ENCODE assay signal across 1 cellular context in genomic region chr16:2148714-2149629, GRCh38.
TF ChIP-seq lines count a peak whose summit lies in the region.

No MANE protein-coding gene starts in this region.

TF ChIP-seq in H1, 55 proteins besides CTCF, POLR2A, EP300 and RAD21:
- TF ChIP-seq TAF1 (IDR thresholded peaks at IDR 0.05; ENCODE audit: low read depth, low read length) (no peak), POLR2AphosphoS5 (IDR thresholded peaks at IDR 0.05; ENCODE audit: low read depth, low read length) (0 out of 2 replicates have a peak, but pooled peaks have one; percentile 76), KDM4A (IDR thresholded peaks at IDR 0.05; ENCODE audit: low read depth, low read length, severe bottlenecking) (peak; percentile 61), ATF2 (IDR thresholded peaks at IDR 0.05; ENCODE audit: low read length) (no peak), CREB1 (IDR thresholded peaks at IDR 0.05) (no peak), PHF8 (conservative IDR thresholded peaks at IDR 0.05; ENCODE audit: low read depth, low read length) (peak; percentile 38; the same call in 1 of the 2 replicates), SAP30 (IDR thresholded peaks at IDR 0.05; ENCODE audit: insufficient read depth, insufficient replicate concordance, low read length) (no peak), SP4 (IDR thresholded peaks at IDR 0.05; ENCODE audit: low read length) (no peak), SRF (IDR thresholded peaks at IDR 0.05; ENCODE audit: low read depth, low read length) (no peak), SUZ12 (IDR thresholded peaks at IDR 0.05; ENCODE audit: low read length) (no peak), SP1 (IDR thresholded peaks at IDR 0.05; ENCODE audit: low read depth, low read length) (no peak), SIX5 (IDR thresholded peaks at IDR 0.05; ENCODE audit: low read depth, low read length) (no peak), TBP (IDR thresholded peaks at IDR 0.05; ENCODE audit: low read depth, low read length) (no peak), BRCA1 (IDR thresholded peaks at IDR 0.05; ENCODE audit: low read depth, low read length) (no peak), YY1 (IDR thresholded peaks at IDR 0.05; ENCODE audit: low read depth, low read length) (no peak)
- TF ChIP-seq, protein P1, sequence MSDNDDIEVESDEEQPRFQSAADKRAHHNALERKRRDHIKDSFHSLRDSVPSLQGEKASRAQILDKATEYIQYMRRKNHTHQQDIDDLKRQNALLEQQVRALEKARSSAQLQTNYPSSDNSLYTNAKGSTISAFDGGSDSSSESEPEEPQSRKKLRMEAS (IDR thresholded peaks at IDR 0.05): no peak
- TF ChIP-seq, protein P2, sequence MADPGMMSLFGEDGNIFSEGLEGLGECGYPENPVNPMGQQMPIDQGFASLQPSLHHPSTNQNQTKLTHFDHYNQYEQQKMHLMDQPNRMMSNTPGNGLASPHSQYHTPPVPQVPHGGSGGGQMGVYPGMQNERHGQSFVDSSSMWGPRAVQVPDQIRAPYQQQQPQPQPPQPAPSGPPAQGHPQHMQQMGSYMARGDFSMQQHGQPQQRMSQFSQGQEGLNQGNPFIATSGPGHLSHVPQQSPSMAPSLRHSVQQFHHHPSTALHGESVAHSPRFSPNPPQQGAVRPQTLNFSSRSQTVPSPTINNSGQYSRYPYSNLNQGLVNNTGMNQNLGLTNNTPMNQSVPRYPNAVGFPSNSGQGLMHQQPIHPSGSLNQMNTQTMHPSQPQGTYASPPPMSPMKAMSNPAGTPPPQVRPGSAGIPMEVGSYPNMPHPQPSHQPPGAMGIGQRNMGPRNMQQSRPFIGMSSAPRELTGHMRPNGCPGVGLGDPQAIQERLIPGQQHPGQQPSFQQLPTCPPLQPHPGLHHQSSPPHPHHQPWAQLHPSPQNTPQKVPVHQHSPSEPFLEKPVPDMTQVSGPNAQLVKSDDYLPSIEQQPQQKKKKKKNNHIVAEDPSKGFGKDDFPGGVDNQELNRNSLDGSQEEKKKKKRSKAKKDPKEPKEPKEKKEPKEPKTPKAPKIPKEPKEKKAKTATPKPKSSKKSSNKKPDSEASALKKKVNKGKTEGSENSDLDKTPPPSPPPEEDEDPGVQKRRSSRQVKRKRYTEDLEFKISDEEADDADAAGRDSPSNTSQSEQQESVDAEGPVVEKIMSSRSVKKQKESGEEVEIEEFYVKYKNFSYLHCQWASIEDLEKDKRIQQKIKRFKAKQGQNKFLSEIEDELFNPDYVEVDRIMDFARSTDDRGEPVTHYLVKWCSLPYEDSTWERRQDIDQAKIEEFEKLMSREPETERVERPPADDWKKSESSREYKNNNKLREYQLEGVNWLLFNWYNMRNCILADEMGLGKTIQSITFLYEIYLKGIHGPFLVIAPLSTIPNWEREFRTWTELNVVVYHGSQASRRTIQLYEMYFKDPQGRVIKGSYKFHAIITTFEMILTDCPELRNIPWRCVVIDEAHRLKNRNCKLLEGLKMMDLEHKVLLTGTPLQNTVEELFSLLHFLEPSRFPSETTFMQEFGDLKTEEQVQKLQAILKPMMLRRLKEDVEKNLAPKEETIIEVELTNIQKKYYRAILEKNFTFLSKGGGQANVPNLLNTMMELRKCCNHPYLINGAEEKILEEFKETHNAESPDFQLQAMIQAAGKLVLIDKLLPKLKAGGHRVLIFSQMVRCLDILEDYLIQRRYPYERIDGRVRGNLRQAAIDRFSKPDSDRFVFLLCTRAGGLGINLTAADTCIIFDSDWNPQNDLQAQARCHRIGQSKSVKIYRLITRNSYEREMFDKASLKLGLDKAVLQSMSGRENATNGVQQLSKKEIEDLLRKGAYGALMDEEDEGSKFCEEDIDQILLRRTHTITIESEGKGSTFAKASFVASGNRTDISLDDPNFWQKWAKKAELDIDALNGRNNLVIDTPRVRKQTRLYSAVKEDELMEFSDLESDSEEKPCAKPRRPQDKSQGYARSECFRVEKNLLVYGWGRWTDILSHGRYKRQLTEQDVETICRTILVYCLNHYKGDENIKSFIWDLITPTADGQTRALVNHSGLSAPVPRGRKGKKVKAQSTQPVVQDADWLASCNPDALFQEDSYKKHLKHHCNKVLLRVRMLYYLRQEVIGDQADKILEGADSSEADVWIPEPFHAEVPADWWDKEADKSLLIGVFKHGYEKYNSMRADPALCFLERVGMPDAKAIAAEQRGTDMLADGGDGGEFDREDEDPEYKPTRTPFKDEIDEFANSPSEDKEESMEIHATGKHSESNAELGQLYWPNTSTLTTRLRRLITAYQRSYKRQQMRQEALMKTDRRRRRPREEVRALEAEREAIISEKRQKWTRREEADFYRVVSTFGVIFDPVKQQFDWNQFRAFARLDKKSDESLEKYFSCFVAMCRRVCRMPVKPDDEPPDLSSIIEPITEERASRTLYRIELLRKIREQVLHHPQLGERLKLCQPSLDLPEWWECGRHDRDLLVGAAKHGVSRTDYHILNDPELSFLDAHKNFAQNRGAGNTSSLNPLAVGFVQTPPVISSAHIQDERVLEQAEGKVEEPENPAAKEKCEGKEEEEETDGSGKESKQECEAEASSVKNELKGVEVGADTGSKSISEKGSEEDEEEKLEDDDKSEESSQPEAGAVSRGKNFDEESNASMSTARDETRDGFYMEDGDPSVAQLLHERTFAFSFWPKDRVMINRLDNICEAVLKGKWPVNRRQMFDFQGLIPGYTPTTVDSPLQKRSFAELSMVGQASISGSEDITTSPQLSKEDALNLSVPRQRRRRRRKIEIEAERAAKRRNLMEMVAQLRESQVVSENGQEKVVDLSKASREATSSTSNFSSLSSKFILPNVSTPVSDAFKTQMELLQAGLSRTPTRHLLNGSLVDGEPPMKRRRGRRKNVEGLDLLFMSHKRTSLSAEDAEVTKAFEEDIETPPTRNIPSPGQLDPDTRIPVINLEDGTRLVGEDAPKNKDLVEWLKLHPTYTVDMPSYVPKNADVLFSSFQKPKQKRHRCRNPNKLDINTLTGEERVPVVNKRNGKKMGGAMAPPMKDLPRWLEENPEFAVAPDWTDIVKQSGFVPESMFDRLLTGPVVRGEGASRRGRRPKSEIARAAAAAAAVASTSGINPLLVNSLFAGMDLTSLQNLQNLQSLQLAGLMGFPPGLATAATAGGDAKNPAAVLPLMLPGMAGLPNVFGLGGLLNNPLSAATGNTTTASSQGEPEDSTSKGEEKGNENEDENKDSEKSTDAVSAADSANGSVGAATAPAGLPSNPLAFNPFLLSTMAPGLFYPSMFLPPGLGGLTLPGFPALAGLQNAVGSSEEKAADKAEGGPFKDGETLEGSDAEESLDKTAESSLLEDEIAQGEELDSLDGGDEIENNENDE (IDR thresholded peaks at IDR 0.05; ENCODE audit: insufficient replicate concordance, low read length): no peak
